8 cellular contexts compared by ENCODE assay signal in genomic region chr15:78979456-78980320, GRCh38. TPM values are rescaled to one million over a fixed set of nuclear protein-coding genes. Genes with fewer than 3 reads are reported as not detected.
DNase-seq lines count a peak whose midpoint lies in the region; ATAC-seq and TF ChIP-seq lines count a peak whose summit lies in the region.

No MANE protein-coding gene starts in this region.

- no peak overlapping the region for H3K4me3 ChIP-seq in ovary

- H3K27ac ChIP-seq in ovary, result peak overlapping the region in 1 of 2 donors; percentile 7

- TF ChIP-seq CTCF in GM13977 (IDR thresholded peaks at IDR 0.05; ENCODE audit: extremely low read depth, insufficient read depth, missing control alignments) (peak; percentile 72), ovary (IDR thresholded peaks at IDR 0.05) (peak; percentile 23 to 56 (median 49))

- DNase-seq in AML-193 (lab: John Stamatoyannopoulos, UW), result peak; percentile 11 to 19
- DNase-seq in GM13977 (ENCODE audit: low spot score), result peak; percentile 65
- DNase-seq in NCI-H2196 treated with DMSO at 0.1 percent for 48 hours (lab: John Stamatoyannopoulos, UW; ENCODE audit: unreplicated experiment), result peak; percentile 37
- peak; percentile 33 to 46 for DNase-seq in activated CD4-positive, alpha-beta T cell treated with anti-CD3 and anti-CD28 coated beads, Interleukin-2, amount 50 U/mL, for 48 hours
- peak; percentile 83 for DNase-seq in foreskin melanocyte
- peak; percentile 62 to 77 (median 75) for DNase-seq in ovary
- DNase-seq in OCI-M2 (lab: John Stamatoyannopoulos, UW; ENCODE audit: unreplicated experiment), result no peak

- intact Hi-C loops in ovary (cut with DNase I), result loop anchor here in 1 of 4 donors (5.0 kb wide), 1 partner anchor 67 kb away; no protein-coding TSS in a partner anchor

- in situ Hi-C loops in GM13977 (cut with MboI; ENCODE audit: low pct_unique_long_range_greater_than_20kb, low sequenced_read_pairs, unreplicated experiment), result loop anchor here (10.0 kb wide), 1 partner anchor 65 kb away; no protein-coding TSS in a partner anchor

- TF ChIP-seq EP300 in ovary (IDR thresholded peaks at IDR 0.05), result no peak

- H3K27me3 ChIP-seq in ovary, result no peaks in the 10 kb centered on the region

- peaks cover 6% of the 10 kb centered on the region for H3K4me1 ChIP-seq in ovary (ENCODE audit: insufficient read depth)

- H3K9me3 ChIP-seq in ovary, result no peaks in the 10 kb centered on the region

- no peaks in the 10 kb centered on the region for H3K36me3 ChIP-seq in ovary

- WGBS in ovary, 3 donors, result 48 to 54% (median 49%) methylated on average over 17 of the region's 17 CpGs

- no peak for TF ChIP-seq POLR2A in ovary (IDR thresholded peaks at IDR 0.05)

- ATAC-seq in GM21381 (IDR thresholded peaks at IDR 0.05; ENCODE audit: unreplicated experiment), result no peak

RNA-seq across cellular contexts. Expression of gene CTSH, which starts 34.8 kb away (rescaled TPM):
- 100 to 1,000 TPM in 4 of 7 donors, 10 to 100 TPM in 3; 84.3 to 157 (median 116) TPM for total RNA-seq in ovary
- polyA plus RNA-seq in ovary, result 100 to 1,000 TPM; 169 to 197 TPM
